4 cellular contexts compared by ENCODE assay signal in the genomic region with DNA sequence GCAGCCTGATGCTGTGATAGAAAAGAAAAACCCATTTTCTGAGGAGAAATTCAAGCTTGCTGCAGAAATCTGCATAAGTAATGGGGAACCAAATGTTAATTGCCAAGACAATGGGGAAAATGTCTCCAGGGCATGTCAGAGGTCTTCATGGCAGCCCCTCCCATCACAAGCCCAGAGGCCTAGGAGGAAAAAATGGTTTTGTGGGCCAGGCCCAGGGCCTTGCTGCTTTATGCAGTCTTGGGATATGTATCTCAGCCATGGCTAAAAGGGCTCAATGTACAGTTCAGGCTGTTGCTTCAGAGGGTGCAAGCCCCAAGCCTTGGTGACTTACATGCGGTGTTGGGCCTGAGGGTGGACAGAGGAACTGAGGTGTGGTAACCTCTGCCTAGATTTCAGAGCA. TPM values are rescaled to one million over a fixed set of nuclear protein-coding genes. Genes with fewer than 3 reads are reported as not detected.
DNase-seq lines count a peak whose midpoint lies in the region; ATAC-seq, FAIRE-seq and TF ChIP-seq lines count a peak whose summit lies in the region.
"Not testable (repeated sequence)": the region's sequence is repeated elsewhere in the genome, so short reads cannot be mapped to it uniquely, and the experiment has no call there.

No MANE protein-coding gene starts in this region.

- intact Hi-C loops in K562 (cut with micrococcal nuclease) = not testable (repeated sequence)

- not testable (repeated sequence) for H3K4me3 Mint-ChIP-seq in endodermal cell

- H3K4me3 ChIP-seq in A549; HEK293 (ENCODE audit: low read depth, low read length); K562: not testable (repeated sequence)
- H3K4me3 ChIP-seq in endodermal cell (ENCODE audit: low read length) = peak overlapping the region; percentile 68

- BruUV-seq in K562 (replicated peaks; lab: Mats Ljungman, UMichigan) = not testable (repeated sequence)

- not testable (repeated sequence) for H3K4me1 ChIP-seq in A549; HEK293 (ENCODE audit: control insufficient read depth, insufficient read depth, low read length); K562 (replicated peaks in 1 of 2; ENCODE audit: control insufficient read depth in 2 of 2, insufficient read depth in 2 of 2, low read length in 2 of 2); endodermal cell (ENCODE audit: control insufficient read depth, insufficient read depth, low read length)

- not testable (repeated sequence) for H3K9me1 ChIP-seq in K562 (ENCODE audit: control insufficient read depth, insufficient read depth, low read length)

- H3K27me3 ChIP-seq in K562 (ENCODE audit: control insufficient read depth in 2 of 2, insufficient read depth in 2 of 2, low read length in 2 of 2) = not testable (repeated sequence)
- H3K27me3 ChIP-seq in endodermal cell (ENCODE audit: control insufficient read depth, insufficient read depth, low read length, poor library complexity, severe bottlenecking) = peaks cover 20% of the 10 kb centered on the region

- in situ Hi-C loops in K562 (cut with MboI) = not testable (repeated sequence)

- not testable (repeated sequence) for TF ChIP-seq RAD21 in A549 (conservative IDR thresholded peaks at IDR 0.05 in 1 of 2, IDR thresholded peaks at IDR 0.05 in 1 of 2); K562 (CRISPR knock-in tag; conservative IDR thresholded peaks at IDR 0.05 in 1 of 2, IDR thresholded peaks at IDR 0.05 in 1 of 2)

- 20% methylated on average over 1 of the region's 1 CpG for WGBS in A549 (ENCODE audit: missing lambda C conversion rate)
- WGBS in K562 (ENCODE audit: insufficient coverage, low coverage, missing lambda C conversion rate) = 63% methylated on average over 1 of the region's 1 CpG
- WGBS in endodermal cell (ENCODE audit: insufficient coverage in 1 of 2, insufficient read length in 1 of 2), 2 experiments = 67 to 92% methylated on average over 1 of the region's 1 CpG

- H2AFZ ChIP-seq in K562 (ENCODE audit: low read depth, low read length) = not testable (repeated sequence)

- CTCF ChIA-PET in A549 (lab: Yijun Ruan, JAX); HEK293 (lab: Yijun Ruan, JAX); K562 (lab: Yijun Ruan, JAX; ENCODE audit: low intra/inter-chr PET ratio): not testable (repeated sequence)

- not testable (repeated sequence) for H3K4me2 ChIP-seq in A549; K562 (ENCODE audit: insufficient read depth, low read length)

- H3K27ac ChIP-seq in A549; HEK293 (ENCODE audit: extremely low read depth, low read depth, low read length); K562 (ENCODE audit: extremely low read depth, low read depth, low read length); endodermal cell (ENCODE audit: low read depth, low read length): not testable (repeated sequence)

- POLR2A ChIA-PET in A549 (lab: Yijun Ruan, JAX); HEK293 (lab: Yijun Ruan, JAX); K562 (lab: Yijun Ruan, JAX): not testable (repeated sequence)

- not testable (repeated sequence) for TF ChIP-seq POLR2A in A549 (IDR thresholded peaks at IDR 0.05; ENCODE audit: low read length); K562 (conservative IDR thresholded peaks at IDR 0.05)

- peaks cover 33% of the 10 kb centered on the region for H3K9me3 Mint-ChIP-seq in endodermal cell

- H3K36me3 ChIP-seq in HEK293 (ENCODE audit: control insufficient read depth in 2 of 2, insufficient read depth in 1 of 2, low read length in 2 of 2); K562 (ENCODE audit: control insufficient read depth, insufficient read depth, low read length); endodermal cell (ENCODE audit: control insufficient read depth, insufficient read depth, low read length): not testable (repeated sequence)

- ATAC-seq in A549, K562: not testable (repeated sequence)

- not testable (repeated sequence) for H3K36me3 Mint-ChIP-seq in endodermal cell (ENCODE audit: low read depth)

- H3K79me2 ChIP-seq in K562 (ENCODE audit: control insufficient read depth, insufficient read depth, low read length) = not testable (repeated sequence)

- not testable (repeated sequence) for H3K9me3 ChIP-seq in A549; HEK293 (ENCODE audit: control insufficient read depth, insufficient read depth, low read depth, low read length); K562 (replicated peaks; ENCODE audit: control insufficient read depth, insufficient read depth, low read depth, low read length)
- peaks cover 42% of the 10 kb centered on the region for H3K9me3 ChIP-seq in endodermal cell (ENCODE audit: control insufficient read depth, low read length)

- peaks cover 14% of the 10 kb centered on the region for H3K27me3 Mint-ChIP-seq in endodermal cell (ENCODE audit: insufficient read depth)

- TF ChIP-seq CTCF in A549 (IDR thresholded peaks at IDR 0.05); HEK293 (tag by site-specific recombination; IDR thresholded peaks at IDR 0.05); K562 (IDR thresholded peaks at IDR 0.05 in 2 of 3, conservative IDR thresholded peaks at IDR 0.05 in 1 of 3; ENCODE audit: insufficient read depth in 2 of 3, low read depth in 1 of 3, low read length in 3 of 3); endodermal cell (conservative IDR thresholded peaks at IDR 0.05): not testable (repeated sequence)

- not testable (repeated sequence) for H3K27ac Mint-ChIP-seq in endodermal cell

- DNase-seq in A549 (ENCODE audit: low read depth in 1 of 2, low spot score in 1 of 2); K562 (ENCODE audit: extremely low read depth in 1 of 4, low spot score in 3 of 4); endodermal cell: not testable (repeated sequence)

- not testable (repeated sequence) for H3K4me1 Mint-ChIP-seq in endodermal cell

- TF ChIP-seq EP300 in A549 (IDR thresholded peaks at IDR 0.05); K562 (IDR thresholded peaks at IDR 0.05; ENCODE audit: low read length): not testable (repeated sequence)

- FAIRE-seq in A549 (lab: Jason Lieb, UNC); K562 (lab: Jason Lieb, UNC): not testable (repeated sequence)

- H3K9ac ChIP-seq in K562 (ENCODE audit: insufficient read depth in 1 of 2, low read depth in 2 of 2, low read length in 2 of 2); endodermal cell (ENCODE audit: extremely low read depth, low read length, poor library complexity, severe bottlenecking): not testable (repeated sequence)

- not testable (repeated sequence) for H4K20me1 ChIP-seq in K562 (replicated peaks; ENCODE audit: control insufficient read depth, insufficient read depth, low read length)

TF ChIP-seq in A549, 52 proteins besides CTCF, POLR2A, EP300 and RAD21:
- TF ChIP-seq ZFP36 (IDR thresholded peaks at IDR 0.05; ENCODE audit: borderline replicate concordance, partially characterized antibody) = peak; percentile 52
TF ChIP-seq in A549: peak in this region for 1; not testable (repeated sequence) for 51.

TF ChIP-seq in HEK293, 187 proteins besides CTCF, POLR2A, EP300 and RAD21:
- peak; percentile 94 for TF ChIP-seq ZNF585B (tag by site-specific recombination; IDR thresholded peaks at IDR 0.05)

TF ChIP-seq in K562, 482 proteins besides CTCF, POLR2A, EP300 and RAD21:
- peak; percentile 42 for TF ChIP-seq ZFP36 (IDR thresholded peaks at IDR 0.05; ENCODE audit: low read depth, low read length, partially characterized antibody)
- 0 out of 2 replicates have a peak, but pooled peaks have one; percentile 55 for TF ChIP-seq TRIM28 (IDR thresholded peaks at IDR 0.05)

RNA-seq across cellular contexts. Expression of a gene that starts 28.3 kb away (rescaled TPM):
- polyA plus RNA-seq in A549 (2011; rRNA removed) (50.6 and 56.2 TPM in 2 replicates), A549 (2017; fragmentation: RNase III; extraction: RNeasy Plus Mini Kit Qiagen cat#74134 plus additional on column Dnase treatment) (19.1 to 23.8 TPM (median 21.6 TPM) in 3 replicates), K562 (2011; rRNA removed) (83.7 and 140 TPM in 2 replicates), K562 (2014; fragmentation: Illumina TruSeq; extraction: Trizol) (81.6 and 93.1 TPM in 2 replicates), K562 (2014; fragmentation: Nextera tagmentation; extraction: Ambion mirVana) (10 to 100 TPM; 37.9 to 56.7 TPM), K562 (2014; rRNA removed) (50.5 and 56.6 TPM in 2 replicates)
- 7.5 and 10.2 TPM in 2 replicates for polyA plus RNA-seq in A549 (2012; cell fraction: cytosol; rRNA removed)
- 5.9 and 6.6 TPM in 2 replicates for polyA plus RNA-seq in A549 (2012; cell fraction: nucleus; rRNA removed)
- polyA minus RNA-seq in A549 (2011; rRNA and poly(A)+ RNA removed) = 38.1 and 39.3 TPM in 2 replicates
- total RNA-seq in K562 (2011; cell fraction: chromatin; rRNA removed; ENCODE audit: low replicate concordance) = 107 and 248 TPM in 2 replicates
- 43.4 and 46.1 TPM in 2 replicates for total RNA-seq in K562 (2011; cell fraction: nucleolus; rRNA removed)
- total RNA-seq in K562 (2011; cell fraction: nucleoplasm; rRNA removed) = 80.5 and 89.7 TPM in 2 replicates
- total RNA-seq in K562 (2014; rRNA removed) (45.9 and 55.1 TPM in 2 replicates), K562 (2014; rRNA removed; fragmentation: Illumina TruSeq; extraction: Trizol) (87.0 and 108 TPM in 2 replicates), K562 (2015; rRNA removed; fragmentation: Illumina TruSeq; extraction: Trizol) (95.6 and 116 TPM in 2 replicates), K562 (2021) (63.6 and 66.7 TPM in 2 replicates), endodermal cell (10 to 100 TPM; 31.2 to 41.8 TPM)
- polyA plus RNA-seq in K562 (2011; cell fraction: cytosol; rRNA removed) = 29.2 and 36.3 TPM in 2 replicates
- 59.4 and 84.1 TPM in 2 replicates for polyA plus RNA-seq in K562 (2011; cell fraction: nucleus; rRNA removed)
- polyA plus RNA-seq in K562 (2012) = 48.8 and 57.2 TPM in 2 replicates
- polyA minus RNA-seq in K562 (2011; rRNA and poly(A)+ RNA removed) = 198 and 271 TPM in 2 replicates
- polyA minus RNA-seq in K562 (2011; cell fraction: cytosol; rRNA and poly(A)+ RNA removed) = 43.5 and 66.3 TPM in 2 replicates
- 136 and 218 TPM in 2 replicates for polyA minus RNA-seq in K562 (2011; cell fraction: nucleus; rRNA and poly(A)+ RNA removed)
- polyA plus RNA-seq in endodermal cell (2013, experiment 1 of 2) = 40.4 TPM
- 33.9 TPM for polyA plus RNA-seq in endodermal cell (2013, experiment 2 of 2)
